ENCODE assay signal across 8 cellular contexts in genomic region chr17:19534562-19535149, GRCh38. TPM values are rescaled to one million over a fixed set of nuclear protein-coding genes. Genes with fewer than 3 reads are reported as not detected.
DNase-seq lines count a peak whose midpoint lies in the region; ATAC-seq lines count a peak whose summit lies in the region.

No MANE protein-coding gene starts in this region.

- peaks cover 11% of the 10 kb centered on the region for H3K4me1 Mint-ChIP-seq in central memory CD8-positive, alpha-beta T cell
- peaks cover 9 to 18% (median 11%) of the 10 kb centered on the region in 4 donors for H3K4me1 Mint-ChIP-seq in naive thymus-derived CD8-positive, alpha-beta T cell

- POLR2A ChIA-PET in naive thymus-derived CD8-positive, alpha-beta T cell (lab: Charles Lee), result no interaction called here

- H3K36me3 Mint-ChIP-seq in central memory CD8-positive, alpha-beta T cell (ENCODE audit: insufficient read depth), result no peaks in the 10 kb centered on the region
- H3K36me3 Mint-ChIP-seq in naive thymus-derived CD8-positive, alpha-beta T cell, result peaks cover 0 to 2% (median 0%) of the 10 kb centered on the region in 3 donors

- H3K9me3 Mint-ChIP-seq in central memory CD8-positive, alpha-beta T cell, result no peaks in the 10 kb centered on the region
- H3K9me3 Mint-ChIP-seq in naive thymus-derived CD8-positive, alpha-beta T cell, result no peaks in the 10 kb centered on the region

- peak; percentile 11 for DNase-seq in stimulated activated CD4-positive, alpha-beta T cell treated with anti-CD3 and anti-CD28 coated beads, Interleukin-1b, Interleukin-23, amount 100 ng/mL, for 48 hours
- no peak for DNase-seq in stimulated activated CD4-positive, alpha-beta T cell treated with anti-CD3 and anti-CD28 coated beads, Interleukin-12 subunit alpha, Interleukin-12 subunit beta, amount 100 ng/mL, for 4 hours
- no peak for DNase-seq in central memory CD8-positive, alpha-beta T cell (ENCODE audit: low spot score in 2 of 2)
- peak in 3 of 10 donors; percentile 17 to 48 (median 43) for DNase-seq in naive thymus-derived CD8-positive, alpha-beta T cell
- DNase-seq in DMS153 (lab: John Stamatoyannopoulos, UW), result no peak
- no peak for DNase-seq in superior temporal gyrus (ENCODE audit: extremely low spot score)
- no peak for DNase-seq in OCI-M1 (lab: John Stamatoyannopoulos, UW)
- DNase-seq in NCI-H2227 (lab: John Stamatoyannopoulos, UW; ENCODE audit: unreplicated experiment), result no peak

- peaks cover 70% of the 10 kb centered on the region for H3K27me3 Mint-ChIP-seq in central memory CD8-positive, alpha-beta T cell
- peaks cover 25 to 53% (median 40%) of the 10 kb centered on the region in 5 donors for H3K27me3 Mint-ChIP-seq in naive thymus-derived CD8-positive, alpha-beta T cell

- peak overlapping the region; percentile 52 for H3K4me3 Mint-ChIP-seq in central memory CD8-positive, alpha-beta T cell
- peak overlapping the region; percentile 76 to 89 (median 85) for H3K4me3 Mint-ChIP-seq in naive thymus-derived CD8-positive, alpha-beta T cell

- ATAC-seq in central memory CD8-positive, alpha-beta T cell (replicated peaks; ENCODE audit: extremely low read depth, poor library complexity, severe bottlenecking), result no peak
- ATAC-seq in naive thymus-derived CD8-positive, alpha-beta T cell, result peak; percentile 59 to 77

- no peak overlapping the region for H3K27ac Mint-ChIP-seq in central memory CD8-positive, alpha-beta T cell (ENCODE audit: low read depth)
- H3K27ac Mint-ChIP-seq in naive thymus-derived CD8-positive, alpha-beta T cell, result peak overlapping the region in 3 of 10 donors; percentile 11 to 68 (median 51)

RNA-seq across cellular contexts. Expression of gene SLC47A1, which starts 1.0 kb away (rescaled TPM):
- not detected for total RNA-seq in naive thymus-derived CD8-positive, alpha-beta T cell
- polyA plus RNA-seq in naive thymus-derived CD8-positive, alpha-beta T cell, result under 1 TPM in 2 of 3 donors, not detected in 1; 0.29 to 0.69 TPM
